Comparison of ENCODE assay signal across 16 cellular contexts in genomic region chr18:31774477-31774785, GRCh38. TPM values are rescaled to one million over a fixed set of nuclear protein-coding genes. Genes with fewer than 3 reads are reported as not detected.
DNase-seq lines count a peak whose midpoint lies in the region; ATAC-seq and TF ChIP-seq lines count a peak whose summit lies in the region.
"Had no signal": no experiment of that assay in that cellular context is flagged by ENCODE, and none has a peak within 500 bp of the region (broad histone marks: within the 10 kb centered on the region; RNA-seq: fewer than 3 reads in every experiment).

No MANE protein-coding gene starts in this region.

- intact Hi-C loops in esophagus squamous epithelium (cut with DNase I) = no loop called here

- H3K9me3 Mint-ChIP-seq in HFFc6 (no peaks in the 10 kb centered on the region; the same call in none of the 2 replicates), GM23338 (peaks cover 19% of the 10 kb centered on the region)

- H3K4me1 ChIP-seq in osteoblast (ENCODE audit: insufficient read depth, low read length) = no peaks in the 10 kb centered on the region
- H3K4me1 ChIP-seq in esophagus squamous epithelium = no peaks in the 10 kb centered on the region
- 0 out of 2 replicates have a peak, but pooled peaks cover 3% of the 10 kb centered on the region for H3K4me1 ChIP-seq in GM23338 (ENCODE audit: insufficient read depth)
- H3K4me1 ChIP-seq: body of pancreas had no signal

- 57 to 71% methylated on average over 2 of the region's 2 CpGs for WGBS in esophagus squamous epithelium, 2 donors

- TF ChIP-seq CTCF in HFFc6 (IDR thresholded peaks at IDR 0.05) (no peak), osteoblast (IDR thresholded peaks at IDR 0.05; ENCODE audit: extremely low read depth, low read depth, low read length) (no peak), esophagus squamous epithelium (IDR thresholded peaks at IDR 0.05) (no peak), GM23338 (conservative IDR thresholded peaks at IDR 0.05; ENCODE audit: low read depth in 2 of 2) (no peak)

- no peaks in the 10 kb centered on the region for H4K20me1 ChIP-seq in osteoblast (ENCODE audit: insufficient read depth, low read length)
- H4K20me1 ChIP-seq in GM23338 (replicated peaks; ENCODE audit: insufficient read depth) = no peaks in the 10 kb centered on the region

- H3K36me3 Mint-ChIP-seq in HFFc6 (ENCODE audit: low read depth) (peaks cover 6% of the 10 kb centered on the region; the same call in 1 of the 2 replicates), GM23338 (ENCODE audit: low read depth) (peaks cover 15% of the 10 kb centered on the region; the same call in 2 of the 3 replicates)

- peak overlapping the region; percentile 25; the same call in 1 of the 2 replicates for H3K4me3 Mint-ChIP-seq in HFFc6
- H3K4me3 Mint-ChIP-seq in GM23338 = no peak overlapping the region

- H3K4me3 ChIP-seq in osteoblast (ENCODE audit: insufficient read depth, low read length) = peak overlapping the region; percentile 70
- H3K4me3 ChIP-seq in esophagus squamous epithelium = no peak overlapping the region
- H3K4me3 ChIP-seq in GM23338 = no peak overlapping the region
- H3K4me3 ChIP-seq: body of pancreas, smooth muscle cell, thyroid gland had no signal

- H3K9me2 ChIP-seq in GM23338 (ENCODE audit: insufficient read depth) = no peaks in the 10 kb centered on the region; the same call in 1 of the 2 replicates

- no peak overlapping the region for H3K27ac Mint-ChIP-seq in HFFc6
- H3K27ac Mint-ChIP-seq in GM23338 = no peak overlapping the region

- no peak for DNase-seq in HFFc6
- no peak for DNase-seq in osteoblast (ENCODE audit: insufficient read length, low spot score, missing footprints)
- no peak for DNase-seq in esophagus squamous epithelium (lab: John Stamatoyannopoulos, UW)
- DNase-seq in GM23338 (ENCODE audit: low spot score) = no peak
- no peak for DNase-seq in NCI-H2171 treated with DMSO at 0.1 percent for 48 hours (lab: John Stamatoyannopoulos, UW)
- no peak for DNase-seq in HK-2 (ENCODE audit: unreplicated experiment)
- DNase-seq: activated CD4-positive, alpha-beta T cell treated with anti-CD3 and anti-CD28 coated beads for 1 hour; body of pancreas; head of caudate nucleus; NCI-H1694 treated with DMSO at 0.1 percent for 48 hours; thyroid gland had no signal

- TF ChIP-seq POLR2A in esophagus squamous epithelium (IDR thresholded peaks at IDR 0.05) = no peak

- no peak overlapping the region for H3K27ac ChIP-seq in osteoblast (ENCODE audit: low read depth, low read length)
- H3K27ac ChIP-seq in esophagus squamous epithelium = no peak overlapping the region
- no peak overlapping the region for H3K27ac ChIP-seq in GM23338 (ENCODE audit: low read depth)
- H3K27ac ChIP-seq: body of pancreas, thyroid gland had no signal

- H3K79me2 ChIP-seq in osteoblast (ENCODE audit: insufficient read depth, low read length) = no peaks in the 10 kb centered on the region
- no peaks in the 10 kb centered on the region for H3K79me2 ChIP-seq in GM23338 (replicated peaks; ENCODE audit: insufficient read depth)

- H3K27me3 Mint-ChIP-seq in HFFc6 (ENCODE audit: insufficient read depth) (peaks cover 3% of the 10 kb centered on the region), GM23338 (ENCODE audit: insufficient read depth, low read depth, poor library complexity) (no peaks in the 10 kb centered on the region)

- H3K4me1 Mint-ChIP-seq in HFFc6 (ENCODE audit: low read depth) (no peaks in the 10 kb centered on the region), GM23338 (peaks cover 7% of the 10 kb centered on the region; the same call in 1 of the 3 replicates)

- ATAC-seq in GM19035 (IDR thresholded peaks at IDR 0.05; ENCODE audit: unreplicated experiment) (peak; percentile 78), HG03442 (IDR thresholded peaks at IDR 0.05; ENCODE audit: unreplicated experiment) (peak; percentile 93), GM23338 (no peak)
- ATAC-seq: body of pancreas had no signal

- peak overlapping the region; percentile 75 for H3K4me2 ChIP-seq in osteoblast (ENCODE audit: insufficient read depth, low read length)
- H3K4me2 ChIP-seq in GM23338 = no peak overlapping the region
- H3K4me2 ChIP-seq: smooth muscle cell had no signal

- no peaks in the 10 kb centered on the region for H3F3A ChIP-seq in GM23338 (replicated peaks; ENCODE audit: low read depth)

- H3K36me3 ChIP-seq in osteoblast (ENCODE audit: insufficient read depth, low read length) = no peaks in the 10 kb centered on the region
- H3K36me3 ChIP-seq in esophagus squamous epithelium = no peaks in the 10 kb centered on the region
- no peaks in the 10 kb centered on the region for H3K36me3 ChIP-seq in GM23338 (ENCODE audit: insufficient read depth)
- H3K36me3 ChIP-seq: thyroid gland had no signal

- H3K9me3 ChIP-seq in osteoblast (ENCODE audit: low read depth, low read length) (no peaks in the 10 kb centered on the region), esophagus squamous epithelium (peaks cover 0 to 18% (median 12%) of the 10 kb centered on the region in 3 donors)
- H3K9me3 ChIP-seq: thyroid gland had no signal

- peak overlapping the region; percentile 90 for H2AFZ ChIP-seq in osteoblast (ENCODE audit: low read length)
- no peak overlapping the region for H2AFZ ChIP-seq in GM23338

- no peaks in the 10 kb centered on the region for H3K27me3 ChIP-seq in osteoblast (ENCODE audit: insufficient read depth, low read length)
- no peaks in the 10 kb centered on the region for H3K27me3 ChIP-seq in esophagus squamous epithelium
- H3K27me3 ChIP-seq in GM23338 (ENCODE audit: insufficient read depth) = no peaks in the 10 kb centered on the region
- H3K27me3 ChIP-seq: body of pancreas, thyroid gland had no signal

TF ChIP-seq in GM23338, 12 proteins besides CTCF, POLR2A, EP300 and RAD21 (continues in another document):
- TF ChIP-seq CREB1 (CRISPR knock-in tag; IDR thresholded peaks at IDR 0.05; ENCODE audit: low read depth) (no peak), ETS1 (IDR thresholded peaks at IDR 0.05) (no peak), EZH2 (IDR thresholded peaks at IDR 0.05; ENCODE audit: low read depth, unreplicated experiment) (no peak), REST (IDR thresholded peaks at IDR 0.05; ENCODE audit: unreplicated experiment) (no peak)

RNA-seq across cellular contexts. Expression of gene SLC25A52, which starts 13.8 kb away (rescaled TPM):
- total RNA-seq in HFFc6 (2021; fragmentation: NEBNext Ultra II Directional; extraction: Animal tissue kit (Norgen Biotek cat#: 25700)) = not detected
- not detected in 2 replicates for total RNA-seq in osteoblast
- total RNA-seq in esophagus squamous epithelium = not detected
- total RNA-seq in GM23338 (2014; rRNA removed; shearing (Covaris generic)) = not detected in 2 replicates
- not detected in 2 replicates for polyA plus RNA-seq in GM23338 (2016; fragmentation: Nextera tagmentation; extraction: Ambion mirVana)
- total RNA-seq: body of pancreas, left lobe of liver, smooth muscle cell had no signal
- polyA plus RNA-seq: neural cell, smooth muscle cell had no signal
